Comparison of ENCODE assay signal across 1 cellular context in genomic region chr12:9148926-9149325, GRCh38.
TF ChIP-seq lines count a peak whose summit lies in the region.

No MANE protein-coding gene starts in this region.

TF ChIP-seq in endothelial cell of umbilical vein, 7 proteins besides CTCF, POLR2A, EP300 and RAD21 (continued from another document):
- TF ChIP-seq EZH2 (IDR thresholded peaks at IDR 0.05; ENCODE audit: borderline replicate concordance, low read depth, low read length, severe bottlenecking) = no peak
- TF ChIP-seq FOS (IDR thresholded peaks at IDR 0.05; ENCODE audit: borderline replicate concordance, insufficient read depth, low read length) = peak; percentile 39
- TF ChIP-seq MYC (IDR thresholded peaks at IDR 0.05; ENCODE audit: low read depth, low read length) = no peak
- no peak for TF ChIP-seq GATA2 (IDR thresholded peaks at IDR 0.05; ENCODE audit: insufficient read depth, insufficient read length, low read depth, low read length)
- TF ChIP-seq POLR2AphosphoS5 (IDR thresholded peaks at IDR 0.05; ENCODE audit: insufficient read depth, low read depth, low read length) = no peak
